27 cellular contexts compared by ENCODE assay signal in genomic region chr4:35166437-35166836, GRCh38.
"Had no signal": no experiment of that assay in that cellular context is flagged by ENCODE, and none has a peak within 500 bp of the region (broad histone marks: within the 10 kb centered on the region; RNA-seq: fewer than 3 reads in every experiment).

No MANE protein-coding gene starts in this region.

- DNase-seq: activated B cell treated with CpG ODN at 0.5 μM for 24 hours; activated CD4-positive, alpha-beta T cell treated with anti-CD3 and anti-CD28 coated beads for 1 hour; activated CD4-positive, alpha-beta T cell treated with anti-CD3 and anti-CD28 coated beads, Interleukin-2, amount 10 ng/mL, durations not matched to agents 24 days and 14 days; activated CD4-positive, alpha-beta T cell treated with anti-CD3 and anti-CD28 coated beads, Interleukin-2, amount 50 U/mL, for 48 hours; activated CD8-positive, alpha-beta memory T cell treated with anti-CD3 and anti-CD28 coated beads, Interleukin-2, amount 10 ng/mL, durations not matched to agents 7 days and 5 days; activated effector memory CD4-positive, alpha-beta T cell treated with Interleukin-2 at 50 U/mL for 16 hours; activated naive CD4-positive, alpha-beta T cell; activated naive CD8-positive, alpha-beta T cell treated with anti-CD3 and anti-CD28 coated beads, Interleukin-2, amount 50 U/mL, for 24 hours; activated T-cell treated with anti-CD3 and anti-CD28 coated beads, Interleukin-2, amount 50 U/mL, for 24 hours; amygdala; cerebellar nuclear complex; KG1; MM.1S; NCI-H1048; NCI-H146; NCI-H1930; NCI-H2171; NCI-H2227 treated with DMSO at 0.1 percent for 48 hours; NCI-H446 treated with DMSO at 0.1 percent for 48 hours; NCI-H524 treated with DMSO at 0.1 percent for 48 hours; NCI-H82; SIG-M5; T-helper 17 cell; T-helper 9 cell had no signal

- H3K9me3 Mint-ChIP-seq: activated B cell treated with CpG ODN at 0.5 μM for 24 hours; activated CD4-positive, alpha-beta T cell treated with anti-CD3 and anti-CD28 coated beads, Interleukin-2, amount 10 ng/mL, durations not matched to agents 24 days and 14 days; activated T-helper 1 cell treated with anti-CD3 and anti-CD28 coated beads, Interleukin-12 subunit alpha, Interleukin-12 subunit beta, Interleukin-2, Interleukin-4 antibody, amounts not matched to agents 30 ng/mL and 10 ng/mL and 1 ng/mL, durations not matched to agents 14 hours and 24 hours and 36 hours; brain had no signal

- H3K36me3 Mint-ChIP-seq: activated CD8-positive, alpha-beta memory T cell treated with anti-CD3 and anti-CD28 coated beads, Interleukin-2, amount 10 ng/mL, durations not matched to agents 7 days and 5 days; activated naive CD4-positive, alpha-beta T cell treated with anti-CD3 and anti-CD28 coated beads, Interleukin-2, amount 50 U/mL, for 72 hours; brain had no signal

- H3K4me3 Mint-ChIP-seq: activated B cell treated with CpG ODN at 0.5 μM for 24 hours; activated CD4-positive, alpha-beta T cell treated with anti-CD3 and anti-CD28 coated beads, Interleukin-2, amount 10 ng/mL, durations not matched to agents 24 days and 14 days; activated CD8-positive, alpha-beta memory T cell treated with anti-CD3 and anti-CD28 coated beads, Interleukin-2, amount 10 ng/mL, durations not matched to agents 7 days and 5 days; activated naive CD8-positive, alpha-beta T cell treated with anti-CD3 and anti-CD28 coated beads, Interleukin-2, amount 50 U/mL, for 24 hours; activated T-cell treated with anti-CD3 and anti-CD28 coated beads, Interleukin-2, amount 50 U/mL, for 24 hours; activated T-helper 1 cell treated with anti-CD3 and anti-CD28 coated beads, Interleukin-12 subunit alpha, Interleukin-12 subunit beta, Interleukin-2, Interleukin-4 antibody, amounts not matched to agents 30 ng/mL and 10 ng/mL and 1 ng/mL, durations not matched to agents 14 hours and 24 hours and 36 hours; brain; T-helper 17 cell had no signal

- H3K4me1 Mint-ChIP-seq: activated B cell treated with CpG ODN at 0.5 μM for 24 hours; activated CD4-positive, alpha-beta T cell treated with anti-CD3 and anti-CD28 coated beads, Interleukin-2, amount 10 ng/mL, durations not matched to agents 24 days and 14 days; activated CD8-positive, alpha-beta memory T cell treated with anti-CD3 and anti-CD28 coated beads, Interleukin-2, amount 10 ng/mL, durations not matched to agents 7 days and 5 days; activated naive CD8-positive, alpha-beta T cell treated with anti-CD3 and anti-CD28 coated beads, Interleukin-2, amount 50 U/mL, for 24 hours; brain; T-helper 17 cell had no signal

- H3K27ac Mint-ChIP-seq: activated B cell treated with CpG ODN at 0.5 μM for 24 hours; activated CD4-positive, alpha-beta T cell treated with anti-CD3 and anti-CD28 coated beads, Interleukin-2, amount 10 ng/mL, durations not matched to agents 24 days and 14 days; activated CD8-positive, alpha-beta memory T cell treated with anti-CD3 and anti-CD28 coated beads, Interleukin-2, amount 10 ng/mL, durations not matched to agents 7 days and 5 days; activated naive CD4-positive, alpha-beta T cell treated with anti-CD3 and anti-CD28 coated beads, Interleukin-2, amount 50 U/mL, for 72 hours; activated naive CD8-positive, alpha-beta T cell treated with anti-CD3 and anti-CD28 coated beads, Interleukin-2, amount 50 U/mL, for 24 hours; activated T-cell treated with anti-CD3 and anti-CD28 coated beads, Interleukin-2, amount 50 U/mL, for 24 hours; activated T-helper 1 cell treated with anti-CD3 and anti-CD28 coated beads, Interleukin-12 subunit alpha, Interleukin-12 subunit beta, Interleukin-2, Interleukin-4 antibody, amounts not matched to agents 30 ng/mL and 10 ng/mL and 1 ng/mL, durations not matched to agents 14 hours and 24 hours and 36 hours; brain; T-helper 17 cell had no signal

- H3K27me3 Mint-ChIP-seq: activated B cell treated with CpG ODN at 0.5 μM for 24 hours; activated CD4-positive, alpha-beta T cell treated with anti-CD3 and anti-CD28 coated beads, Interleukin-2, amount 10 ng/mL, durations not matched to agents 24 days and 14 days; activated CD8-positive, alpha-beta memory T cell treated with anti-CD3 and anti-CD28 coated beads, Interleukin-2, amount 10 ng/mL, durations not matched to agents 7 days and 5 days; activated naive CD8-positive, alpha-beta T cell treated with anti-CD3 and anti-CD28 coated beads, Interleukin-2, amount 50 U/mL, for 24 hours; activated T-cell treated with anti-CD3 and anti-CD28 coated beads, Interleukin-2, amount 50 U/mL, for 24 hours; brain; T-helper 17 cell had no signal
